In genomic region chr20:31594558-31595379, GRCh38 we compare ENCODE assay signal across 14 cellular contexts. TPM values are rescaled to one million over a fixed set of nuclear protein-coding genes. Genes with fewer than 3 reads are reported as not detected.
A peak's percentile ranks its signal among the peaks of the same experiment; 100 is the strongest.
DNase-seq lines count a peak whose midpoint lies in the region; ATAC-seq, FAIRE-seq and TF ChIP-seq lines count a peak whose summit lies in the region.
"Had no signal": no experiment of that assay in that cellular context is flagged by ENCODE, and none has a peak within 500 bp of the region (broad histone marks: within the 10 kb centered on the region; RNA-seq: fewer than 3 reads in every experiment).

No MANE protein-coding gene starts in this region.

- POLR2A ChIA-PET in A549 (lab: Yijun Ruan, JAX) (interaction anchor here (0.5 to 3.9 kb wide), 7 partner anchors 10 to 34 kb away, joined by 4 to 101 read pairs (median 11); partner anchors contain the start of gene ID1), Panc1 (lab: Charles Lee) (interaction anchor here (2.6 to 2.7 kb wide), 2 partner anchors 10 to 22 kb away, joined by 35 to 39 read pairs; partner anchors contain the start of gene ID1)

- peak; percentile 29; the same call in 1 of the 2 replicates for TF ChIP-seq POLR2A in A549 (IDR thresholded peaks at IDR 0.05; ENCODE audit: low read length)

- H3K79me2 ChIP-seq in fibroblast of lung (ENCODE audit: control insufficient read depth, insufficient read depth, low read length), result no peaks in the 10 kb centered on the region

- WGBS in A549 (ENCODE audit: missing lambda C conversion rate), result 31% methylated on average over 11 of the region's 11 CpGs

- H2AFZ ChIP-seq in fibroblast of lung (ENCODE audit: low read length), result no peak overlapping the region

- H3K9ac ChIP-seq in fibroblast of lung (ENCODE audit: insufficient read depth, low read length) (no peak overlapping the region), mucosa of stomach (ENCODE audit: low read length) (peak overlapping the region; percentile 45)

- H3K4me2 ChIP-seq in A549, result peak overlapping the region; percentile 95
- no peak overlapping the region for H3K4me2 ChIP-seq in fibroblast of lung (ENCODE audit: extremely low read depth, insufficient read depth, low read length)

- no peaks in the 10 kb centered on the region for H3K9me3 ChIP-seq in A549
- H3K9me3 ChIP-seq in Panc1 (ENCODE audit: control insufficient read depth, insufficient read depth, low read depth, low read length), result no peaks in the 10 kb centered on the region
- H3K9me3 ChIP-seq in fibroblast of lung (ENCODE audit: control insufficient read depth, insufficient read depth, low read depth, low read length), result no peaks in the 10 kb centered on the region
- no peaks in the 10 kb centered on the region for H3K9me3 ChIP-seq in mucosa of stomach (ENCODE audit: control insufficient read depth, low read length)
- H3K9me3 ChIP-seq: BE2C had no signal

- H3K4me1 Mint-ChIP-seq in stimulated activated effector memory CD8-positive, alpha-beta T cell treated with anti-CD3 and anti-CD28 coated beads, Interleukin-12 subunit alpha, Interleukin-12 subunit beta, amount 100 ng/mL, for 72 hours, result no peaks in the 10 kb centered on the region

- H3K27ac Mint-ChIP-seq in stimulated activated effector memory CD8-positive, alpha-beta T cell treated with anti-CD3 and anti-CD28 coated beads, Interleukin-12 subunit alpha, Interleukin-12 subunit beta, amount 100 ng/mL, for 72 hours, result no peak overlapping the region

- intact Hi-C loops in Panc1 (cut with micrococcal nuclease; ENCODE audit: unreplicated experiment), result no loop called here
- intact Hi-C loops in posterior cingulate gyrus (cut with DNase I), result no loop called here

- TF ChIP-seq RAD21 in A549 (conservative IDR thresholded peaks at IDR 0.05 in 1 of 2, IDR thresholded peaks at IDR 0.05 in 1 of 2), result no peak

- no peak for FAIRE-seq in A549 (lab: Jason Lieb, UNC)
- FAIRE-seq: HTR-8/SVneo had no signal

- in situ Hi-C loops in Panc1 (cut with HindIII; ENCODE audit: low pct_unique_long_range_greater_than_20kb, low sequenced_read_pairs), result no loop called here

- CTCF ChIA-PET in A549 (lab: Yijun Ruan, JAX), result interaction anchor here (2.7 to 25.0 kb wide), 5 partner anchors 9 to 40 kb away, joined by 14 to 966 read pairs (median 80); partner anchors contain the start of gene ID1
- CTCF ChIA-PET in Panc1 (lab: Charles Lee), result interaction anchor here (0.8 to 1.7 kb wide), 2 partner anchors 18 to 25 kb away, joined by 3 to 26 read pairs; no protein-coding TSS in a partner anchor

- H3K27ac ChIP-seq in A549 (peak overlapping the region; percentile 98), Panc1 (ENCODE audit: low read length) (peak overlapping the region; percentile 97), fibroblast of lung (ENCODE audit: insufficient read depth, low read length) (peak overlapping the region; percentile 97)
- H3K27ac ChIP-seq: VCaP had no signal

- DNase-seq in A549 (ENCODE audit: low read depth in 1 of 2, low spot score in 1 of 2) (peak in 1 of 2 experiments; percentile 85), Panc1 (ENCODE audit: low read depth, low spot score) (no peak), fibroblast of lung (ENCODE audit: low read depth in 2 of 2) (no peak), posterior cingulate gyrus (no peak)
- no peak for DNase-seq in activated naive CD4-positive, alpha-beta T cell (lab: John Stamatoyannopoulos, UW)
- DNase-seq in stimulated activated effector memory CD8-positive, alpha-beta T cell treated with anti-CD3 and anti-CD28 coated beads, Interleukin-12 subunit alpha, Interleukin-12 subunit beta, amount 100 ng/mL, for 72 hours (ENCODE audit: low spot score in 2 of 2), result no peak
- no peak for DNase-seq in stimulated activated CD4-positive, alpha-beta T cell treated with anti-CD3 and anti-CD28 coated beads, Interleukin-2, amount 100 ng/mL, for 48 hours
- DNase-seq: activated naive CD4-positive, alpha-beta T cell treated with Interleukin-2 at 50 U/mL for 16 hours; NCI-H524 had no signal

- ATAC-seq in A549, result peak; percentile 17 to 27; a peak in 4 of 6 replicates
- ATAC-seq in Panc1, result peak; percentile 32
- no peak for ATAC-seq in stimulated activated effector memory CD8-positive, alpha-beta T cell treated with anti-CD3 and anti-CD28 coated beads, Interleukin-12 subunit alpha, Interleukin-12 subunit beta, amount 100 ng/mL, for 72 hours

- no peak overlapping the region for H3K4me3 Mint-ChIP-seq in stimulated activated effector memory CD8-positive, alpha-beta T cell treated with anti-CD3 and anti-CD28 coated beads, Interleukin-12 subunit alpha, Interleukin-12 subunit beta, amount 100 ng/mL, for 72 hours

- no peaks in the 10 kb centered on the region for H3K9me3 Mint-ChIP-seq in stimulated activated effector memory CD8-positive, alpha-beta T cell treated with anti-CD3 and anti-CD28 coated beads, Interleukin-12 subunit alpha, Interleukin-12 subunit beta, amount 100 ng/mL, for 72 hours

- no peak for TF ChIP-seq CTCF in A549 (IDR thresholded peaks at IDR 0.05)
- TF ChIP-seq CTCF in Panc1 (IDR thresholded peaks at IDR 0.05), result no peak
- TF ChIP-seq CTCF in fibroblast of lung (conservative IDR thresholded peaks at IDR 0.05 in 1 of 2, IDR thresholded peaks at IDR 0.05 in 1 of 2; ENCODE audit: low read depth in 1 of 2, low read length in 2 of 2), result no peak

- no peaks in the 10 kb centered on the region for H3K36me3 Mint-ChIP-seq in stimulated activated effector memory CD8-positive, alpha-beta T cell treated with anti-CD3 and anti-CD28 coated beads, Interleukin-12 subunit alpha, Interleukin-12 subunit beta, amount 100 ng/mL, for 72 hours

- BruUV-seq in Panc1 (replicated peaks; lab: Mats Ljungman, UMichigan), result TSS peak; percentile 89

- peak overlapping the region; percentile 62 for H3K4me3 ChIP-seq in A549
- H3K4me3 ChIP-seq in Panc1 (ENCODE audit: low read depth in 2 of 2, low read length in 2 of 2), result peak overlapping the region; percentile 48 to 73
- H3K4me3 ChIP-seq in fibroblast of lung (replicated peaks in 1 of 4; ENCODE audit: control extremely low read depth in 1 of 4, insufficient read depth in 1 of 4, low read depth in 3 of 4, low read length in 4 of 4), result no peak overlapping the region
- peak overlapping the region; percentile 3 for H3K4me3 ChIP-seq in mucosa of stomach (ENCODE audit: low read length)

- no peaks in the 10 kb centered on the region for H4K20me1 ChIP-seq in fibroblast of lung (ENCODE audit: control insufficient read depth, extremely low read depth, insufficient read depth, low read length)

- H3K27me3 ChIP-seq in Panc1 (ENCODE audit: control insufficient read depth, insufficient read depth, low read length) (no peaks in the 10 kb centered on the region), fibroblast of lung (ENCODE audit: control insufficient read depth, insufficient read depth, low read length) (no peaks in the 10 kb centered on the region), mucosa of stomach (ENCODE audit: control insufficient read depth, insufficient read depth, low read length) (no peaks in the 10 kb centered on the region)
- H3K27me3 ChIP-seq: BE2C had no signal

- H3K4me1 ChIP-seq in A549 (peaks cover 50% of the 10 kb centered on the region), Panc1 (ENCODE audit: control insufficient read depth, insufficient read depth, low read length) (peaks cover 51% of the 10 kb centered on the region), fibroblast of lung (ENCODE audit: control insufficient read depth, extremely low read depth, insufficient read depth, low read length) (peaks cover 27% of the 10 kb centered on the region), mucosa of stomach (ENCODE audit: control insufficient read depth, insufficient read depth, low read length) (peaks cover 55% of the 10 kb centered on the region)

- TF ChIP-seq EP300 in A549 (IDR thresholded peaks at IDR 0.05), result no peak

- H3K36me3 ChIP-seq in Panc1 (ENCODE audit: control insufficient read depth, insufficient read depth, low read length), result no peaks in the 10 kb centered on the region
- no peaks in the 10 kb centered on the region for H3K36me3 ChIP-seq in fibroblast of lung (ENCODE audit: control insufficient read depth, insufficient read depth, low read length)
- H3K36me3 ChIP-seq in mucosa of stomach (ENCODE audit: control insufficient read depth, insufficient read depth, low read length), result no peaks in the 10 kb centered on the region
- H3K36me3 ChIP-seq: BE2C had no signal

TF ChIP-seq in A549, 52 proteins besides CTCF, POLR2A, EP300 and RAD21 (continues in another document):
- no peak for TF ChIP-seq CHD4 (IDR thresholded peaks at IDR 0.05; ENCODE audit: borderline replicate concordance)
- TF ChIP-seq GATA3 (IDR thresholded peaks at IDR 0.05; ENCODE audit: borderline replicate concordance), result peak; percentile 30; the same call in 1 of the 2 replicates

RNA-seq across cellular contexts. Expression of gene ID1, which starts 10.3 kb away (rescaled TPM):
- 237 and 250 TPM in 2 replicates for polyA plus RNA-seq in A549 (2011; rRNA removed)
- polyA plus RNA-seq in A549 (2012; cell fraction: cytosol; rRNA removed), result 951 and 1,146 TPM in 2 replicates
- 1,622 and 2,122 TPM in 2 replicates for polyA plus RNA-seq in A549 (2012; cell fraction: nucleus; rRNA removed)
- polyA plus RNA-seq in A549 (2017; fragmentation: RNase III; extraction: RNeasy Plus Mini Kit Qiagen cat#74134 plus additional on column Dnase treatment), result 257 to 432 TPM (median 387 TPM) in 3 replicates
- polyA minus RNA-seq in A549 (2011; rRNA and poly(A)+ RNA removed), result 188 and 250 TPM in 2 replicates
- 152 TPM for total RNA-seq in Panc1 (2021; ENCODE audit: unreplicated experiment)
- 185 TPM for polyA plus RNA-seq in Panc1 (2012; ENCODE audit: insufficient read length)
- 27.4 and 31.1 TPM in 2 replicates for total RNA-seq in fibroblast of lung
- 14.5 and 62.4 TPM in 2 replicates for polyA plus RNA-seq in fibroblast of lung
- 14.5 and 72.5 TPM in 2 replicates for polyA plus RNA-seq in fibroblast of lung (2012)
- polyA minus RNA-seq in fibroblast of lung (ENCODE audit: low replicate concordance), result 4.3 and 12.7 TPM in 2 replicates

RNA-seq across cellular contexts. Expression of gene COX4I2, which starts 42.9 kb away (rescaled TPM):
- polyA plus RNA-seq in A549 (2011; rRNA removed) (not detected in 2 replicates), A549 (2017; fragmentation: RNase III; extraction: RNeasy Plus Mini Kit Qiagen cat#74134 plus additional on column Dnase treatment) (not detected in 3 replicates), fibroblast of lung (not detected in 2 replicates)
- not detected in 2 replicates for polyA plus RNA-seq in A549 (2012; cell fraction: cytosol; rRNA removed)
- not detected in 2 replicates for polyA plus RNA-seq in A549 (2012; cell fraction: nucleus; rRNA removed)
- polyA minus RNA-seq in A549 (2011; rRNA and poly(A)+ RNA removed), result not detected in 2 replicates
- total RNA-seq in Panc1 (2021; ENCODE audit: unreplicated experiment) (not detected), fibroblast of lung (not detected in 2 replicates)
- polyA plus RNA-seq in Panc1 (2012; ENCODE audit: insufficient read length), result not detected
- not detected in 2 replicates for polyA plus RNA-seq in fibroblast of lung (2012)
- not detected in 2 replicates for polyA minus RNA-seq in fibroblast of lung (ENCODE audit: low replicate concordance)
- polyA plus RNA-seq: neural cell had no signal

Comparison
In these comparisons a context has a peak if more than half of its experiments do, and no peak if none do; other contexts are left out.
1. H3K4me3 ChIP-seq: peak in A549 (single experiment), Panc1 (2 of 2) and mucosa of stomach (single experiment); none in fibroblast of lung (0 of 4).
2. Peak in every context shown above with its lines, with median percentiles within 50 percentile points of each other: H3K27ac ChIP-seq.